1 cellular context compared by ENCODE assay signal in the genomic region with DNA sequence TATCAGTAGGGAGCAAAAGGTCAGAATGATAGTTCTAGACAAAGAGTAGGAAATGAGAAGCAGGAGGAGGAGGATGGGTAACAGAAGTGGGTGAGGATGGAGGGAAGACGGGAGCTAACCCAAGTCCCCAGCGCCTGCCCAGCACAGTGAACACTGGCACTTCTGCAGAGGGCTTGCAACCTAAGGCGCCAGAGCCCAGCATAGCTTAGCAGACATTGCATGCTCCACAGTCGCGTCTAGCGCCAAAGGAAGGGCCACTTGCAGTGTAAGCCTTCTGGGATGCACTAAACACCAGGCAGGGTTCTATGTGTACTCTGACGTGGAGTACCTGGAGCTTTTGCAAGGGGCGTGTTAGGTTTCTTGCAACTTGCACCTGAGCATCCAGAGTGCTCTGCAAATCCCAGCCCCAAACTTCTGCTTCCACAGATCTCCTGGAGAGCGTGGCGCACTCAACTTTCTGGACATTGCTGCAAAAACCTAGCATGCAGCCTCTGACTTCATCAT.
TF ChIP-seq lines count a peak whose summit lies in the region.

No MANE protein-coding gene starts in this region.

TF ChIP-seq in GM12878, 131 proteins besides CTCF, POLR2A, EP300 and RAD21:
- TF ChIP-seq, protein P1, sequence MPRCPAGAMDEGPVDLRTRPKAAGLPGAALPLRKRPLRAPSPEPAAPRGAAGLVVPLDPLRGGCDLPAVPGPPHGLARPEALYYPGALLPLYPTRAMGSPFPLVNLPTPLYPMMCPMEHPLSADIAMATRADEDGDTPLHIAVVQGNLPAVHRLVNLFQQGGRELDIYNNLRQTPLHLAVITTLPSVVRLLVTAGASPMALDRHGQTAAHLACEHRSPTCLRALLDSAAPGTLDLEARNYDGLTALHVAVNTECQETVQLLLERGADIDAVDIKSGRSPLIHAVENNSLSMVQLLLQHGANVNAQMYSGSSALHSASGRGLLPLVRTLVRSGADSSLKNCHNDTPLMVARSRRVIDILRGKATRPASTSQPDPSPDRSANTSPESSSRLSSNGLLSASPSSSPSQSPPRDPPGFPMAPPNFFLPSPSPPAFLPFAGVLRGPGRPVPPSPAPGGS (IDR thresholded peaks at IDR 0.05; ENCODE audit: borderline replicate concordance, insufficient read depth, low read depth, low read length, poor library complexity, severe bottlenecking): no peak
- TF ChIP-seq ZNF274 (IDR thresholded peaks at IDR 0.05; ENCODE audit: insufficient read depth, insufficient read length): no peak
- no peak for TF ChIP-seq SMARCA5 (IDR thresholded peaks at IDR 0.05)
- TF ChIP-seq NFYA (IDR thresholded peaks at IDR 0.05; ENCODE audit: borderline replicate concordance, low read depth, low read length): no peak
- no peak for TF ChIP-seq BCL11A (IDR thresholded peaks at IDR 0.05; ENCODE audit: low read depth, low read length)
- TF ChIP-seq, protein P2, sequence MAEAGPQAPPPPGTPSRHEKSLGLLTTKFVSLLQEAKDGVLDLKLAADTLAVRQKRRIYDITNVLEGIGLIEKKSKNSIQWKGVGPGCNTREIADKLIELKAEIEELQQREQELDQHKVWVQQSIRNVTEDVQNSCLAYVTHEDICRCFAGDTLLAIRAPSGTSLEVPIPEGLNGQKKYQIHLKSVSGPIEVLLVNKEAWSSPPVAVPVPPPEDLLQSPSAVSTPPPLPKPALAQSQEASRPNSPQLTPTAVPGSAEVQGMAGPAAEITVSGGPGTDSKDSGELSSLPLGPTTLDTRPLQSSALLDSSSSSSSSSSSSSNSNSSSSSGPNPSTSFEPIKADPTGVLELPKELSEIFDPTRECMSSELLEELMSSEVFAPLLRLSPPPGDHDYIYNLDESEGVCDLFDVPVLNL (IDR thresholded peaks at IDR 0.05; ENCODE audit: low read depth, low read length): no peak
- TF ChIP-seq ZNF622 (IDR thresholded peaks at IDR 0.05): no peak
- TF ChIP-seq, protein P3, sequence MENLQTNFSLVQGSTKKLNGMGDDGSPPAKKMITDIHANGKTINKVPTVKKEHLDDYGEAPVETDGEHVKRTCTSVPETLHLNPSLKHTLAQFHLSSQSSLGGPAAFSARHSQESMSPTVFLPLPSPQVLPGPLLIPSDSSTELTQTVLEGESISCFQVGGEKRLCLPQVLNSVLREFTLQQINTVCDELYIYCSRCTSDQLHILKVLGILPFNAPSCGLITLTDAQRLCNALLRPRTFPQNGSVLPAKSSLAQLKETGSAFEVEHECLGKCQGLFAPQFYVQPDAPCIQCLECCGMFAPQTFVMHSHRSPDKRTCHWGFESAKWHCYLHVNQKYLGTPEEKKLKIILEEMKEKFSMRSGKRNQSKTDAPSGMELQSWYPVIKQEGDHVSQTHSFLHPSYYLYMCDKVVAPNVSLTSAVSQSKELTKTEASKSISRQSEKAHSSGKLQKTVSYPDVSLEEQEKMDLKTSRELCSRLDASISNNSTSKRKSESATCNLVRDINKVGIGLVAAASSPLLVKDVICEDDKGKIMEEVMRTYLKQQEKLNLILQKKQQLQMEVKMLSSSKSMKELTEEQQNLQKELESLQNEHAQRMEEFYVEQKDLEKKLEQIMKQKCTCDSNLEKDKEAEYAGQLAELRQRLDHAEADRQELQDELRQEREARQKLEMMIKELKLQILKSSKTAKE (IDR thresholded peaks at IDR 0.05; ENCODE audit: low read depth, poor library complexity, severe bottlenecking): no peak
- TF ChIP-seq, protein P4, sequence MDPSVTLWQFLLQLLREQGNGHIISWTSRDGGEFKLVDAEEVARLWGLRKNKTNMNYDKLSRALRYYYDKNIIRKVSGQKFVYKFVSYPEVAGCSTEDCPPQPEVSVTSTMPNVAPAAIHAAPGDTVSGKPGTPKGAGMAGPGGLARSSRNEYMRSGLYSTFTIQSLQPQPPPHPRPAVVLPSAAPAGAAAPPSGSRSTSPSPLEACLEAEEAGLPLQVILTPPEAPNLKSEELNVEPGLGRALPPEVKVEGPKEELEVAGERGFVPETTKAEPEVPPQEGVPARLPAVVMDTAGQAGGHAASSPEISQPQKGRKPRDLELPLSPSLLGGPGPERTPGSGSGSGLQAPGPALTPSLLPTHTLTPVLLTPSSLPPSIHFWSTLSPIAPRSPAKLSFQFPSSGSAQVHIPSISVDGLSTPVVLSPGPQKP (IDR thresholded peaks at IDR 0.05; ENCODE audit: low read depth, low read length): no peak
- TF ChIP-seq EGR1 (IDR thresholded peaks at IDR 0.05; ENCODE audit: borderline replicate concordance in 1 of 2, low read depth in 2 of 2, low read length in 2 of 2): no peak
- TF ChIP-seq SMAD5 (IDR thresholded peaks at IDR 0.05; ENCODE audit: low read depth): no peak
- TF ChIP-seq, protein P5, sequence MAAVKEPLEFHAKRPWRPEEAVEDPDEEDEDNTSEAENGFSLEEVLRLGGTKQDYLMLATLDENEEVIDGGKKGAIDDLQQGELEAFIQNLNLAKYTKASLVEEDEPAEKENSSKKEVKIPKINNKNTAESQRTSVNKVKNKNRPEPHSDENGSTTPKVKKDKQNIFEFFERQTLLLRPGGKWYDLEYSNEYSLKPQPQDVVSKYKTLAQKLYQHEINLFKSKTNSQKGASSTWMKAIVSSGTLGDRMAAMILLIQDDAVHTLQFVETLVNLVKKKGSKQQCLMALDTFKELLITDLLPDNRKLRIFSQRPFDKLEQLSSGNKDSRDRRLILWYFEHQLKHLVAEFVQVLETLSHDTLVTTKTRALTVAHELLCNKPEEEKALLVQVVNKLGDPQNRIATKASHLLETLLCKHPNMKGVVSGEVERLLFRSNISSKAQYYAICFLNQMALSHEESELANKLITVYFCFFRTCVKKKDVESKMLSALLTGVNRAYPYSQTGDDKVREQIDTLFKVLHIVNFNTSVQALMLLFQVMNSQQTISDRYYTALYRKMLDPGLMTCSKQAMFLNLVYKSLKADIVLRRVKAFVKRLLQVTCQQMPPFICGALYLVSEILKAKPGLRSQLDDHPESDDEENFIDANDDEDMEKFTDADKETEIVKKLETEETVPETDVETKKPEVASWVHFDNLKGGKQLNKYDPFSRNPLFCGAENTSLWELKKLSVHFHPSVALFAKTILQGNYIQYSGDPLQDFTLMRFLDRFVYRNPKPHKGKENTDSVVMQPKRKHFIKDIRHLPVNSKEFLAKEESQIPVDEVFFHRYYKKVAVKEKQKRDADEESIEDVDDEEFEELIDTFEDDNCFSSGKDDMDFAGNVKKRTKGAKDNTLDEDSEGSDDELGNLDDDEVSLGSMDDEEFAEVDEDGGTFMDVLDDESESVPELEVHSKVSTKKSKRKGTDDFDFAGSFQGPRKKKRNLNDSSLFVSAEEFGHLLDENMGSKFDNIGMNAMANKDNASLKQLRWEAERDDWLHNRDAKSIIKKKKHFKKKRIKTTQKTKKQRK (IDR thresholded peaks at IDR 0.05; ENCODE audit: low read depth, low read length): no peak
- TF ChIP-seq TAF1 (IDR thresholded peaks at IDR 0.05; ENCODE audit: borderline replicate concordance, low read depth, low read length): no peak
- no peak for TF ChIP-seq WRNIP1 (IDR thresholded peaks at IDR 0.05; ENCODE audit: borderline replicate concordance, low read depth, low read length)
- TF ChIP-seq, protein P6, sequence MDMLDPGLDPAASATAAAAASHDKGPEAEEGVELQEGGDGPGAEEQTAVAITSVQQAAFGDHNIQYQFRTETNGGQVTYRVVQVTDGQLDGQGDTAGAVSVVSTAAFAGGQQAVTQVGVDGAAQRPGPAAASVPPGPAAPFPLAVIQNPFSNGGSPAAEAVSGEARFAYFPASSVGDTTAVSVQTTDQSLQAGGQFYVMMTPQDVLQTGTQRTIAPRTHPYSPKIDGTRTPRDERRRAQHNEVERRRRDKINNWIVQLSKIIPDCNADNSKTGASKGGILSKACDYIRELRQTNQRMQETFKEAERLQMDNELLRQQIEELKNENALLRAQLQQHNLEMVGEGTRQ (IDR thresholded peaks at IDR 0.05; ENCODE audit: borderline replicate concordance, low read depth, low read length): no peak
- TF ChIP-seq SIN3A (IDR thresholded peaks at IDR 0.05; ENCODE audit: low read depth, low read length): no peak
TF ChIP-seq in GM12878: peak in this region for 0.
